Comparison of ENCODE assay signal across 18 cellular contexts in genomic region chr1:3368711-3369436, GRCh38.
DNase-seq lines count a peak whose midpoint lies in the region; ATAC-seq and TF ChIP-seq lines count a peak whose summit lies in the region.
"Had no signal": no experiment of that assay in that cellular context is flagged by ENCODE, and none has a peak within 500 bp of the region (broad histone marks: within the 10 kb centered on the region; RNA-seq: fewer than 3 reads in every experiment).

No MANE protein-coding gene starts in this region.

- no peaks in the 10 kb centered on the region for H3K27me3 ChIP-seq in hepatocyte
- H3K27me3 ChIP-seq in smooth muscle cell (ENCODE audit: low read depth) = no peaks in the 10 kb centered on the region

- H3K9me3 ChIP-seq in hepatocyte (ENCODE audit: low read depth) = no peaks in the 10 kb centered on the region
- no peaks in the 10 kb centered on the region for H3K9me3 ChIP-seq in smooth muscle cell (replicated peaks; ENCODE audit: low read depth)

- peak; percentile 54 for DNase-seq in GM03348 (ENCODE audit: low spot score)
- peak; percentile 51 for DNase-seq in astrocyte of the spinal cord (ENCODE audit: low read depth, low spot score)
- no peak for DNase-seq in hepatocyte (ENCODE audit: low spot score)
- DNase-seq in smooth muscle cell (lab: John Stamatoyannopoulos, UW; ENCODE audit: unreplicated experiment) = no peak
- DNase-seq in NCI-H2107 treated with DMSO at 0.1 percent for 48 hours (lab: John Stamatoyannopoulos, UW; ENCODE audit: unreplicated experiment) = no peak
- DNase-seq in HuH-7.5 (ENCODE audit: low spot score) = no peak
- DNase-seq: activated naive CD8-positive, alpha-beta T cell treated with anti-CD3 and anti-CD28 coated beads, Interleukin-2, amount 10 ng/mL, durations not matched to agents 7 days and 5 days; AML-193; DMS153; left colon; NCI-H2081; NCI-H82; nephron progenitor cell; SHP77 treated with DMSO at 0.1 percent for 48 hours had no signal

- H2AFZ ChIP-seq in hepatocyte (no peak overlapping the region), smooth muscle cell (ENCODE audit: low read depth) (no peak overlapping the region)

- no peaks in the 10 kb centered on the region for H3K9me2 ChIP-seq in hepatocyte (replicated peaks; ENCODE audit: insufficient read depth)

- H3K4me1 ChIP-seq in hepatocyte (ENCODE audit: insufficient read depth) (no peaks in the 10 kb centered on the region), smooth muscle cell (ENCODE audit: low read depth) (peaks cover 3% of the 10 kb centered on the region)

- H3K36me3 ChIP-seq in hepatocyte (replicated peaks; ENCODE audit: insufficient read depth, low read depth) = no peaks in the 10 kb centered on the region
- H3K36me3 ChIP-seq in smooth muscle cell (ENCODE audit: low read depth) = no peaks in the 10 kb centered on the region

- peak overlapping the region; percentile 34 for H3K27ac ChIP-seq in hepatocyte
- peak overlapping the region; percentile 52 for H3K27ac ChIP-seq in smooth muscle cell (ENCODE audit: low read depth)
- H3K27ac ChIP-seq: HL-60 had no signal

- TF ChIP-seq CTCF in astrocyte of the spinal cord (IDR thresholded peaks at IDR 0.05; ENCODE audit: low read depth, low read length) = no peak
- no peak for TF ChIP-seq CTCF in hepatocyte (IDR thresholded peaks at IDR 0.05; ENCODE audit: poor library complexity)
- TF ChIP-seq CTCF in smooth muscle cell (IDR thresholded peaks at IDR 0.05; ENCODE audit: borderline replicate concordance, insufficient read depth, poor library complexity, severe bottlenecking) = no peak

- 70% methylated on average over 16 of the region's 16 CpGs for WGBS in hepatocyte (ENCODE audit: low lambda C conversion rate, missing lambda C conversion rate)
- 64% methylated on average over 16 of the region's 16 CpGs for whole genome bisulfite sequencing in smooth muscle cell (ENCODE audit: low lambda C conversion rate)

- H3K79me2 ChIP-seq in hepatocyte (no peaks in the 10 kb centered on the region), smooth muscle cell (ENCODE audit: low read depth) (no peaks in the 10 kb centered on the region)

- H3K4me2 ChIP-seq in hepatocyte = no peak overlapping the region
- H3K4me2 ChIP-seq in smooth muscle cell = no peak overlapping the region

- no peak overlapping the region for H3K9ac ChIP-seq in smooth muscle cell (ENCODE audit: low read depth)

- no peaks in the 10 kb centered on the region for H4K20me1 ChIP-seq in hepatocyte (ENCODE audit: insufficient read depth, poor library complexity, severe bottlenecking)
- H4K20me1 ChIP-seq in smooth muscle cell (ENCODE audit: low read depth) = no peaks in the 10 kb centered on the region

- in situ Hi-C loops in astrocyte of the spinal cord (cut with HindIII; ENCODE audit: low sequenced_read_pairs) = no loop called here

- H3K4me3 ChIP-seq in astrocyte of the spinal cord (ENCODE audit: low read depth, low read length) = no peak overlapping the region
- no peak overlapping the region for H3K4me3 ChIP-seq in hepatocyte
- no peak overlapping the region for H3K4me3 ChIP-seq in smooth muscle cell
- H3K4me3 ChIP-seq: GM12878 had no signal

- H3F3A ChIP-seq in smooth muscle cell (ENCODE audit: low read depth) = peaks cover 7% of the 10 kb centered on the region

- ATAC-seq in HG02981 (IDR thresholded peaks at IDR 0.05; ENCODE audit: unreplicated experiment) (no peak), HG03457 (IDR thresholded peaks at IDR 0.05; ENCODE audit: unreplicated experiment) (no peak)
- ATAC-seq: GM12878, left colon had no signal

Comparison
In these comparisons a context has a peak if more than half of its experiments do, and no peak if none do; other contexts are left out.
1. DNase-seq: peak in GM03348 (single experiment) and astrocyte of the spinal cord (single experiment); none in hepatocyte (single experiment), smooth muscle cell (single experiment), NCI-H2107 treated with DMSO at 0.1 percent for 48 hours (single experiment) and HuH-7.5 (single experiment).